In genomic region chr2:105103481-105103880, GRCh38 we compare ENCODE assay signal across 22 cellular contexts.
DNase-seq lines count a peak whose midpoint lies in the region; ATAC-seq and TF ChIP-seq lines count a peak whose summit lies in the region.
"Had no signal": no experiment of that assay in that cellular context is flagged by ENCODE, and none has a peak within 500 bp of the region (broad histone marks: within the 10 kb centered on the region; RNA-seq: fewer than 3 reads in every experiment).

No MANE protein-coding gene starts in this region.

- peaks cover 16% of the 10 kb centered on the region for H3K4me1 ChIP-seq in psoas muscle
- H3K4me1 ChIP-seq in suprapubic skin: no peaks in the 10 kb centered on the region
- H3K4me1 ChIP-seq: prostate gland, tibial artery had no signal

- intact Hi-C loops in psoas muscle (cut with DNase I): no loop called here

- peaks cover 2% of the 10 kb centered on the region for H3K27me3 Mint-ChIP-seq in glutamatergic neuron (ENCODE audit: unreplicated experiment)
- H3K27me3 Mint-ChIP-seq: activated naive CD8-positive, alpha-beta T cell treated with anti-CD3 and anti-CD28 coated beads for 36 hours; B cell; brain; dendritic cell treated with granulocyte-macrophage colony-stimulating factor and Interleukin-4, amounts not matched to agents 40 ng/mL and 50 ng/mL, for 4 days had no signal

- H3K4me3 Mint-ChIP-seq in glutamatergic neuron (ENCODE audit: unreplicated experiment): peak overlapping the region; percentile 22
- H3K4me3 Mint-ChIP-seq: activated naive CD8-positive, alpha-beta T cell treated with anti-CD3 and anti-CD28 coated beads for 36 hours; activated T-helper 1 cell treated with anti-CD3 and anti-CD28 coated beads, Interleukin-12 subunit alpha, Interleukin-12 subunit beta, Interleukin-2, Interleukin-4 antibody, amounts not matched to agents 30 ng/mL and 10 ng/mL and 1 ng/mL, durations not matched to agents 14 hours and 24 hours and 36 hours; B cell; brain; dendritic cell treated with granulocyte-macrophage colony-stimulating factor and Interleukin-4, amounts not matched to agents 40 ng/mL and 50 ng/mL, for 4 days; immature natural killer cell; T-helper 2 cell treated with Interferon-gamma antibody and Interleukin-4, amounts not matched to agents 5 μg/mL and 100 μg/mL, for 36 hours had no signal

- TF ChIP-seq CTCF in glutamatergic neuron (IDR thresholded peaks at IDR 0.05; ENCODE audit: partially characterized antibody, unreplicated experiment) (no peak), psoas muscle (IDR thresholded peaks at IDR 0.05) (no peak), suprapubic skin (IDR thresholded peaks at IDR 0.05) (no peak)

- H3K27ac Mint-ChIP-seq in glutamatergic neuron (ENCODE audit: unreplicated experiment): peak overlapping the region; percentile 91
- H3K27ac Mint-ChIP-seq: activated T-helper 1 cell treated with anti-CD3 and anti-CD28 coated beads, Interleukin-12 subunit alpha, Interleukin-12 subunit beta, Interleukin-2, Interleukin-4 antibody, amounts not matched to agents 30 ng/mL and 10 ng/mL and 1 ng/mL, durations not matched to agents 14 hours and 24 hours and 36 hours; B cell; dendritic cell treated with granulocyte-macrophage colony-stimulating factor and Interleukin-4, amounts not matched to agents 40 ng/mL and 50 ng/mL, for 4 days; T-helper 2 cell treated with Interferon-gamma antibody and Interleukin-4, amounts not matched to agents 5 μg/mL and 100 μg/mL, for 36 hours had no signal

- H3K9me3 ChIP-seq in psoas muscle (no peaks in the 10 kb centered on the region), suprapubic skin (no peaks in the 10 kb centered on the region)
- H3K9me3 ChIP-seq: prostate gland, tibial artery had no signal

- TF ChIP-seq EP300 in suprapubic skin (IDR thresholded peaks at IDR 0.05): no peak

- DNase-seq in NCI-H2107 treated with DMSO at 0.1 percent for 48 hours (lab: John Stamatoyannopoulos, UW; ENCODE audit: unreplicated experiment) (peak; percentile 53), NCI-H2107 (lab: John Stamatoyannopoulos, UW) (no peak), NCI-H82 (lab: John Stamatoyannopoulos, UW) (peak; percentile 95), glutamatergic neuron (no peak), psoas muscle (no peak), suprapubic skin (ENCODE audit: low spot score in 2 of 2) (no peak)
- DNase-seq: activated naive CD8-positive, alpha-beta T cell treated with anti-CD3 and anti-CD28 coated beads for 36 hours; foreskin melanocyte; immature natural killer cell; NCI-H1436 treated with DMSO at 0.1 percent for 48 hours; SHP77 treated with DMSO at 0.1 percent for 48 hours; tibial artery had no signal

- H3K36me3 ChIP-seq in psoas muscle (ENCODE audit: insufficient read depth in 1 of 2, low read depth in 1 of 2) (peaks cover 0 to 27% of the 10 kb centered on the region in 2 donors), suprapubic skin (peaks cover 26% of the 10 kb centered on the region)
- H3K36me3 ChIP-seq: prostate gland had no signal

- H3K27ac ChIP-seq in psoas muscle (peak overlapping the region; percentile 78), suprapubic skin (no peak overlapping the region)
- H3K27ac ChIP-seq: 22Rv1, prostate gland, tibial artery had no signal

- peaks cover 7% of the 10 kb centered on the region for H3K9me3 Mint-ChIP-seq in glutamatergic neuron (ENCODE audit: unreplicated experiment)
- H3K9me3 Mint-ChIP-seq: activated naive CD8-positive, alpha-beta T cell treated with anti-CD3 and anti-CD28 coated beads for 36 hours; activated T-helper 1 cell treated with anti-CD3 and anti-CD28 coated beads, Interleukin-12 subunit alpha, Interleukin-12 subunit beta, Interleukin-2, Interleukin-4 antibody, amounts not matched to agents 30 ng/mL and 10 ng/mL and 1 ng/mL, durations not matched to agents 14 hours and 24 hours and 36 hours; brain; dendritic cell treated with granulocyte-macrophage colony-stimulating factor and Interleukin-4, amounts not matched to agents 40 ng/mL and 50 ng/mL, for 4 days; immature natural killer cell; T-helper 2 cell treated with Interferon-gamma antibody and Interleukin-4, amounts not matched to agents 5 μg/mL and 100 μg/mL, for 36 hours had no signal

- WGBS in psoas muscle, 3 donors: 46 to 70% (median 46%) methylated on average over 6 of the region's 6 CpGs
- WGBS in suprapubic skin: 81% methylated on average over 6 of the region's 6 CpGs

- ATAC-seq in psoas muscle: peak in 3 of 4 donors; percentile 3 to 20 (median 16)
- ATAC-seq in GM18502 (IDR thresholded peaks at IDR 0.05; ENCODE audit: poor library complexity, unreplicated experiment): no peak
- no peak for ATAC-seq in HG02588 (IDR thresholded peaks at IDR 0.05; ENCODE audit: unreplicated experiment)
- ATAC-seq: activated CD4-positive, CD25-positive, alpha-beta regulatory T cell treated with anti-CD3 and anti-CD28 coated beads, Interleukin-2, amount 50 U/mL, for 24 hours had no signal

- no peak overlapping the region for H3K4me3 ChIP-seq in psoas muscle
- no peak overlapping the region for H3K4me3 ChIP-seq in suprapubic skin
- H3K4me3 ChIP-seq: prostate gland, tibial artery had no signal

- no peaks in the 10 kb centered on the region for H3K36me3 Mint-ChIP-seq in glutamatergic neuron (ENCODE audit: unreplicated experiment)

- H3K27me3 ChIP-seq in psoas muscle (ENCODE audit: insufficient read depth in 3 of 3, low read length in 2 of 3) (no peaks in the 10 kb centered on the region), suprapubic skin (no peaks in the 10 kb centered on the region)
- H3K27me3 ChIP-seq: tibial artery had no signal

- TF ChIP-seq POLR2A in suprapubic skin (IDR thresholded peaks at IDR 0.05): no peak

- peaks cover 28% of the 10 kb centered on the region for H3K4me1 Mint-ChIP-seq in glutamatergic neuron (ENCODE audit: low read depth, unreplicated experiment)
- H3K4me1 Mint-ChIP-seq: activated naive CD8-positive, alpha-beta T cell treated with anti-CD3 and anti-CD28 coated beads for 36 hours had no signal

Comparison
In these comparisons a context has a peak if more than half of its experiments do, and no peak if none do; other contexts are left out.
1. DNase-seq: peak in NCI-H2107 treated with DMSO at 0.1 percent for 48 hours (single experiment) and NCI-H82 (single experiment); none in NCI-H2107 (single experiment), glutamatergic neuron (single experiment), psoas muscle (0 of 2) and suprapubic skin (0 of 2).
2. ATAC-seq: peak in psoas muscle (3 of 4); none in GM18502 (single experiment) and HG02588 (single experiment).